In genomic region chr2:10367472-10368439, GRCh38 we compare ENCODE assay signal across 16 cellular contexts.
"Had no signal": no experiment of that assay in that cellular context is flagged by ENCODE, and none has a peak within 500 bp of the region (broad histone marks: within the 10 kb centered on the region; RNA-seq: fewer than 3 reads in every experiment).

No MANE protein-coding gene starts in this region.

- H3K27ac ChIP-seq: ascending aorta, cardiac muscle cell, gastroesophageal sphincter, sigmoid colon, suprapubic skin had no signal

- H3K36me3 ChIP-seq: ascending aorta, cardiac muscle cell, gastroesophageal sphincter, sigmoid colon, suprapubic skin, WERI-Rb-1 had no signal

- H3K4me3 ChIP-seq: ascending aorta, cardiac muscle cell, gastroesophageal sphincter, lung, sigmoid colon, suprapubic skin had no signal

- H3K4me1 ChIP-seq: ascending aorta, gastroesophageal sphincter, sigmoid colon, suprapubic skin had no signal

- ATAC-seq: activated CD8-positive, alpha-beta T cell treated with anti-CD3 and anti-CD28 coated beads for 36 hours; gastroesophageal sphincter had no signal

- H3K27me3 Mint-ChIP-seq: activated CD8-positive, alpha-beta T cell treated with anti-CD3 and anti-CD28 coated beads for 36 hours had no signal

- H3K4me3 Mint-ChIP-seq: activated CD8-positive, alpha-beta T cell treated with anti-CD3 and anti-CD28 coated beads for 36 hours; natural killer cell had no signal

- H3K9me3 Mint-ChIP-seq: activated CD8-positive, alpha-beta T cell treated with anti-CD3 and anti-CD28 coated beads for 36 hours; natural killer cell had no signal

- H3K9me3 ChIP-seq: ascending aorta, gastroesophageal sphincter, sigmoid colon, suprapubic skin had no signal

- H3K27me3 ChIP-seq: ascending aorta, cardiac muscle cell, gastroesophageal sphincter, sigmoid colon, suprapubic skin had no signal

- DNase-seq: activated CD4-positive, alpha-beta T cell treated with anti-CD3 and anti-CD28 coated beads for 4 hours; activated CD8-positive, alpha-beta memory T cell treated with anti-CD3 and anti-CD28 coated beads, Interleukin-2, amount 50 U/mL, for 4 hours; activated CD8-positive, alpha-beta T cell treated with anti-CD3 and anti-CD28 coated beads for 36 hours; effector CD4-positive, alpha-beta T cell; hippocampal formation; natural killer cell; occipital lobe; sigmoid colon; stimulated activated CD4-positive, alpha-beta T cell treated with anti-CD3 and anti-CD28 coated beads, Interleukin-12 subunit alpha, Interleukin-12 subunit beta, amount 100 ng/mL, for 4 hours; stimulated activated naive CD4-positive, alpha-beta T cell had no signal

- H3K27ac Mint-ChIP-seq: activated CD8-positive, alpha-beta T cell treated with anti-CD3 and anti-CD28 coated beads for 36 hours had no signal

- H3K36me3 Mint-ChIP-seq: natural killer cell had no signal
